Comparison of ENCODE assay signal across 25 cellular contexts in the genomic region with DNA sequence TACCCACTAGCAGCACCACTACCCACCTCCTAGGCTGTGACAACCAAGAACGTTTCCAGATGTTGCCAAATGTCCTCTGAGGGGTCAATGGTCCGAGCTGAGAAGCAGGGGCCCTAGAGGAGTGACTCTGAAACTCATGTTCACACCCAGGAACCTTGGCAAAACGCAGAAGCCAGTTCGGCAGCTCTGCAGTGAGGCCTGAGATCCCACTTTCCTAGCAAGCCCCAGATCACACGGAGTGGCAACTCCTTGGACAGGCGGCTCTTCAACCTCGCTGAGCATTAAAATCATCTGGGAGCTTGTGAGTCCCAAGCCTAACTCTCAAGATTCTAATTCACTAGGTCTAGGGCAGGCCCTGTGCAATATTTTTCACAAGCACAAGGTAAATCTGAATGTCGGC.
"Had no signal": no experiment of that assay in that cellular context is flagged by ENCODE, and none has a peak within 500 bp of the region (broad histone marks: within the 10 kb centered on the region; RNA-seq: fewer than 3 reads in every experiment).

No MANE protein-coding gene starts in this region.

- H3K4me1 ChIP-seq: SJSA1 had no signal

- H3K27ac Mint-ChIP-seq: IgD-negative memory B cell had no signal

- H3K27ac ChIP-seq: HL-60, KMS-11, SJSA1, SK-N-MC had no signal

- H3K4me2 ChIP-seq: KMS-11 had no signal

- H3K4me3 Mint-ChIP-seq: IgD-negative memory B cell had no signal

- ATAC-seq: K562 had no signal

- FAIRE-seq: HTR-8/SVneo, K562, RCC 7860 had no signal

- H3K27me3 ChIP-seq: SJSA1 had no signal

- H3K27me3 Mint-ChIP-seq: IgD-negative memory B cell had no signal

- H3K9ac ChIP-seq: KMS-11 had no signal

- H3K9me3 Mint-ChIP-seq: IgD-negative memory B cell had no signal

- H3K9me3 ChIP-seq: SJSA1 had no signal

- DNase-seq: Kasumi-1, MM.1S, NCI-H1092 treated with DMSO at 0.1 percent for 48 hours, NCI-H1436, NCI-H187, NCI-H2029, NCI-H2081 treated with DMSO at 0.1 percent for 48 hours, NCI-H2171, NCI-H226, NCI-H446, NCI-H510A, NCI-H524 treated with DMSO at 0.1 percent for 48 hours, NCI-H69, NCI-H774, Right ventricle myocardium superior, RPMI8226, SIG-M5 had no signal

- H3K4me3 ChIP-seq: K562, SJSA1, SK-N-MC had no signal
